In the genomic region with DNA sequence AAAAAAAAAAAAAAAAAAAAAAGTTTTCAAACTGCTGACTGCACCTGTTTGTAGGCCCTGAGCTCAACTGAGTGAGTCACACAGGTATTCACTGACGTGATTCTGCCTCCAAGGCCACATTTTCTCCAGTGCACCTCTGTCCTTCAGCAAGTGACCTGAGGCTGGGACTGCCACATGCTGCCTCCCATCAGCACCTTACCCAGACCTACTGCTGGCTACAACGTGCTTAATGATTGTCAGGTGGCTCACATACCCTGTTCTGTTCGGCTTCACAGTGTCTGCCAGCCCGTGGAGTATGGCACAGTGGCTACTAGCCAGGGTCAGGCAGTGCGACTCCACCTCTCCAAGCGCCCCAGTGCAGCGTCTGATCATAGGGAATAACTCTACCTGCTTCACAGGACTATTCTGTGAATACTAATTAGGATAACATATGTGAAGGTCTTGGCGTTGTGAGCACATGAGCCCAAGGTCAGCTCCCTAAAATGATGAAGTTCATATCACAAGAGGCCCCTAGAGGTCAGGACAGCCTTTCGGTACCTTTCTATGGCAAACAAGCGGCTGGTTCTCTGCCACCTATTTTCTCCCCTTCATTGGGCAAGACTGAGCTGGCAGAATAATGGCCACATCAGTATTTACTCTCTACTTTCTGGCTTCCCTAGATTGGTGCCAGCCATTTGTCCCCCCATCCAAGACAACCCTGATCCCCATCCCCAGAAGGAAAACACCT, we compare ENCODE assay signal across 8 cellular contexts. TPM values are rescaled to one million over a fixed set of nuclear protein-coding genes. Genes with fewer than 3 reads are reported as not detected.
A peak's percentile ranks its signal among the peaks of the same experiment; 100 is the strongest.
DNase-seq lines count a peak whose midpoint lies in the region; TF ChIP-seq lines count a peak whose summit lies in the region.

No MANE protein-coding gene starts in this region.

- H3K27ac ChIP-seq in DOHH2 (ENCODE audit: low read depth, low read length) = no peak overlapping the region
- H3K27ac ChIP-seq in adrenal gland = peak overlapping the region in 3 of 5 donors; percentile 19 to 88 (median 20)

- H4K20me1 ChIP-seq in DOHH2 (ENCODE audit: control insufficient read depth, insufficient read depth, low read depth, low read length) = no peaks in the 10 kb centered on the region

- no peaks in the 10 kb centered on the region for H3K79me2 ChIP-seq in DOHH2 (ENCODE audit: control insufficient read depth, low read length)

- DNase-seq in NB4 (ENCODE audit: low read depth) (peak; percentile 72), adrenal gland (peak in 5 of 7 donors; percentile 38 to 61 (median 52)), mucosa of gallbladder (ENCODE audit: low spot score) (peak; percentile 78), SK-N-DZ (ENCODE audit: low spot score) (no peak), NCI-H187 treated with DMSO at 0.1 percent for 48 hours (lab: John Stamatoyannopoulos, UW) (no peak), GM13976 (ENCODE audit: low spot score) (no peak), GM19238 (ENCODE audit: insufficient read length, low spot score) (no peak)

- H3K27me3 ChIP-seq in DOHH2 (ENCODE audit: control insufficient read depth, low read length) (peaks cover 4% of the 10 kb centered on the region; the same call in 1 of the 2 replicates), adrenal gland (no peaks in the 10 kb centered on the region)

- no peaks in the 10 kb centered on the region for H3F3A ChIP-seq in DOHH2 (ENCODE audit: control insufficient read depth, insufficient read depth)

- no peak overlapping the region for H3K4me3 ChIP-seq in DOHH2 (ENCODE audit: low read length)
- no peak overlapping the region for H3K4me3 ChIP-seq in NB4 (ENCODE audit: low read depth, low read length)
- no peak overlapping the region for H3K4me3 ChIP-seq in adrenal gland

- H3K36me3 ChIP-seq in DOHH2 (ENCODE audit: control insufficient read depth, low read length) (no peaks in the 10 kb centered on the region), adrenal gland (replicated peaks in 1 of 2) (no peaks in the 10 kb centered on the region)

- TF ChIP-seq POLR2A in NB4 (IDR thresholded peaks at IDR 0.05; ENCODE audit: extremely low read depth, insufficient read length) (no peak), adrenal gland (IDR thresholded peaks at IDR 0.05) (no peak)

- H3K9me2 ChIP-seq in DOHH2 (replicated peaks; ENCODE audit: control insufficient read depth, low read length) = no peaks in the 10 kb centered on the region

- TF ChIP-seq CTCF in DOHH2 (IDR thresholded peaks at IDR 0.05; ENCODE audit: low read depth, low read length, poor library complexity, severe bottlenecking) (peak; percentile 23), NB4 (IDR thresholded peaks at IDR 0.05; ENCODE audit: low read depth, low read length) (peak; percentile 40), adrenal gland (IDR thresholded peaks at IDR 0.05) (peak in 4 of 6 experiments; percentile 16 to 33 (median 26)), GM13976 (IDR thresholded peaks at IDR 0.05; ENCODE audit: borderline replicate concordance, control extremely low read depth, extremely low read depth, insufficient read depth, missing control alignments) (no peak)

- in situ Hi-C loops in GM13976 (cut with MboI; ENCODE audit: low sequenced_read_pairs, unreplicated experiment) = no loop called here

- H3K9me3 ChIP-seq in DOHH2 (ENCODE audit: control insufficient read depth, insufficient read depth, low read length) (no peaks in the 10 kb centered on the region), adrenal gland (replicated peaks in 1 of 3) (no peaks in the 10 kb centered on the region)

- H3K4me2 ChIP-seq in DOHH2 (ENCODE audit: low read length) = no peak overlapping the region

- H3K4me1 ChIP-seq in DOHH2 (ENCODE audit: control insufficient read depth, low read length) = no peaks in the 10 kb centered on the region
- H3K4me1 ChIP-seq in adrenal gland (replicated peaks in 1 of 2) = peaks cover 32 to 58% of the 10 kb centered on the region in 2 donors

- intact Hi-C loops in adrenal gland (cut with DNase I) = no loop called here

- WGBS in adrenal gland, 4 donors = 42 to 50% (median 48%) methylated on average over 5 to 10 of the region's 10 CpGs

RNA-seq across cellular contexts. Expression of a gene that starts 28.1 kb away (rescaled TPM):
- total RNA-seq in adrenal gland = 10 to 100 TPM; 10.6 to 69.9 (median 23.7) TPM
- 100 to 1,000 TPM in 1 of 3 donors, 10 to 100 TPM in 1, 1 to 10 TPM in 1; 3.4 to 135 (median 37.7) TPM for polyA plus RNA-seq in adrenal gland
- total RNA-seq in mucosa of gallbladder = 6.4 TPM
- not detected in 2 replicates for polyA plus RNA-seq in SK-N-DZ (2014; cell fraction: cytosol; rRNA removed)
- not detected in 2 replicates for polyA plus RNA-seq in SK-N-DZ (2014; cell fraction: nucleus; rRNA removed)

Comparison
In these comparisons a context has a peak if more than half of its experiments do, and no peak if none do; other contexts are left out.
1. DNase-seq: peak in NB4 (single experiment), adrenal gland (5 of 7) and mucosa of gallbladder (single experiment); none in SK-N-DZ (single experiment), NCI-H187 treated with DMSO at 0.1 percent for 48 hours (single experiment), GM13976 (single experiment) and GM19238 (single experiment).